28 cellular contexts compared by ENCODE assay signal in the genomic region with DNA sequence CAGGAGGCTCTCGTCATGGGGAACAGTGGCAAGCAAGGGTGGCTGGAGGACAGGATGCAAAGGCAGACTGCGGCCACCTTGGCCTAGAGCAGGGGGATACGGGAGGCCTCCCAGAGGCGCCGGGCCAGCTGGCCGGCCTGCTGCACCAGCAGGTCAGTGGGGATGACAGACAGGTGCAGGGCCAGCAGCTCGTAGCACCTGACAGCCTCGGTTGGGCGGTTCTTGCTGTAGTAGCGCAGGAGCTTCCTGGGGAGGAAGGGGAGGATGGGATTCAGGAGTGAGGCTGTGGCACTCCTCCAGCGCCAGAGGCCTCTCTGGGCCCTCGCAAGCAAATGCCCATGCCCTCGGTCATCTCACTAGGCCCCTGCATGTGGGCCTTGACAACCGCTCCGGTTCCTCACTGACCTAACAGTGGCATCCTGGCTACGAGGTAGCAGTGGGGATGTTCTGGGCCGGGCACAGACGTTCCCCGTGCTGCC.
"Had no signal": no experiment of that assay in that cellular context is flagged by ENCODE, and none has a peak within 500 bp of the region (broad histone marks: within the 10 kb centered on the region; RNA-seq: fewer than 3 reads in every experiment).

No MANE protein-coding gene starts in this region.

- H3K36me3 Mint-ChIP-seq: brain had no signal

- H2AFZ ChIP-seq: hepatocyte had no signal

- ATAC-seq: activated T-cell treated with anti-CD3 and anti-CD28 coated beads, Interleukin-2, amount 50 U/mL, for 72 hours; gastroesophageal sphincter; left cardiac atrium; right cardiac atrium had no signal

- H3K9me3 ChIP-seq: ascending aorta, gastroesophageal sphincter, thoracic aorta, vagina had no signal

- H3K4me3 ChIP-seq: ascending aorta, gastroesophageal sphincter, hepatocyte, thoracic aorta, vagina had no signal

- H3K4me3 Mint-ChIP-seq: activated naive CD8-positive, alpha-beta T cell treated with anti-CD3 and anti-CD28 coated beads for 36 hours; activated T-cell treated with anti-CD3 and anti-CD28 coated beads, Interleukin-2, amount 50 U/mL, for 72 hours; brain; mesothelial cell of epicardium; stimulated activated naive CD8-positive, alpha-beta T cell treated with anti-CD3 and anti-CD28 coated beads, Interleukin-15, Interleukin-2, amounts not matched to agents 100 ng/mL and 50 ng/mL, for 24 hours; T-helper 1 cell treated with Interleukin-12 subunit alpha and Interleukin-12 subunit beta and Interleukin-4 antibody, amounts not matched to agents 30 μg/mL and 1 μg/mL, for 36 hours had no signal

- H3K9me3 Mint-ChIP-seq: activated naive CD8-positive, alpha-beta T cell treated with anti-CD3 and anti-CD28 coated beads for 36 hours; activated T-cell treated with anti-CD3 and anti-CD28 coated beads, Interleukin-2, amount 50 U/mL, for 72 hours; brain; mesothelial cell of epicardium; naive B cell; stimulated activated naive CD8-positive, alpha-beta T cell treated with anti-CD3 and anti-CD28 coated beads, Interleukin-15, Interleukin-2, amounts not matched to agents 100 ng/mL and 50 ng/mL, for 24 hours; T-helper 1 cell treated with Interleukin-12 subunit alpha and Interleukin-12 subunit beta and Interleukin-4 antibody, amounts not matched to agents 30 μg/mL and 1 μg/mL, for 36 hours had no signal

- H3K27me3 Mint-ChIP-seq: activated naive CD8-positive, alpha-beta T cell treated with anti-CD3 and anti-CD28 coated beads for 36 hours; naive B cell; stimulated activated naive CD8-positive, alpha-beta T cell treated with anti-CD3 and anti-CD28 coated beads, Interleukin-15, Interleukin-2, amounts not matched to agents 100 ng/mL and 50 ng/mL, for 24 hours had no signal

- H3K27ac Mint-ChIP-seq: activated naive CD8-positive, alpha-beta T cell treated with anti-CD3 and anti-CD28 coated beads for 36 hours; activated T-cell treated with anti-CD3 and anti-CD28 coated beads, Interleukin-2, amount 50 U/mL, for 72 hours; brain; mesothelial cell of epicardium; stimulated activated naive CD8-positive, alpha-beta T cell treated with anti-CD3 and anti-CD28 coated beads, Interleukin-15, Interleukin-2, amounts not matched to agents 100 ng/mL and 50 ng/mL, for 24 hours; T-helper 1 cell treated with Interleukin-12 subunit alpha and Interleukin-12 subunit beta and Interleukin-4 antibody, amounts not matched to agents 30 μg/mL and 1 μg/mL, for 36 hours had no signal

- H3K27ac ChIP-seq: ascending aorta, gastroesophageal sphincter, hepatocyte, thoracic aorta, vagina, VCaP had no signal

- DNase-seq: activated CD4-positive, alpha-beta T cell treated with anti-CD3 and anti-CD28 coated beads for 4 hours; activated CD4-positive, alpha-beta T cell treated with anti-CD3 and anti-CD28 coated beads, Interleukin-2, amount 50 U/mL, for 4 hours; activated effector memory CD4-positive, alpha-beta T cell treated with Interleukin-2 at 50 U/mL for 16 hours; activated naive CD4-positive, alpha-beta T cell treated with Interleukin-2 at 50 U/mL for 16 hours; activated naive CD8-positive, alpha-beta T cell treated with anti-CD3 and anti-CD28 coated beads for 36 hours; activated T-cell treated with anti-CD3 and anti-CD28 coated beads for 4 hours; activated T-cell treated with anti-CD3 and anti-CD28 coated beads, Interleukin-2, amount 50 U/mL, for 72 hours; dermis blood vessel endothelial cell; effector CD4-positive, alpha-beta T cell; left cardiac atrium; mammary epithelial cell; naive B cell; occipital lobe; right cardiac atrium; stimulated activated CD4-positive, alpha-beta T cell treated with anti-CD3 and anti-CD28 coated beads, Interleukin-2, amount 100 ng/mL, for 48 hours; SW 1271; T-helper 9 cell; trophoblast cell had no signal

- H3K4me2 ChIP-seq: hepatocyte had no signal

- H3K27me3 ChIP-seq: ascending aorta, gastroesophageal sphincter, hepatocyte, vagina had no signal
